ENCODE assay signal across 7 cellular contexts in genomic region chr2:74876081-74876886, GRCh38. TPM values are rescaled to one million over a fixed set of nuclear protein-coding genes. Genes with fewer than 3 reads are reported as not detected.
DNase-seq lines count a peak whose midpoint lies in the region; ATAC-seq, FAIRE-seq and TF ChIP-seq lines count a peak whose summit lies in the region.

No MANE protein-coding gene starts in this region.

- H3K27ac ChIP-seq in HEK293 (ENCODE audit: extremely low read depth, low read depth, low read length) (no peak overlapping the region), HepG2 (ENCODE audit: extremely low read length, insufficient read depth, low read length) (no peak overlapping the region)

- H3K9ac ChIP-seq in HepG2 (ENCODE audit: insufficient read depth, low read depth, low read length): no peak overlapping the region

- POLR2A ChIA-PET in HEK293 (lab: Yijun Ruan, JAX) (no interaction called here), HepG2 (lab: Yijun Ruan, JAX) (interaction anchor here (1.1 to 3.2 kb wide), 4 partner anchors 36 to 187 kb away, joined by 3 to 10 read pairs (median 4); partner anchors contain the start of gene HK2)

- DNase-seq in GDM1 (lab: John Stamatoyannopoulos, UW): peak; percentile 20
- DNase-seq in NCI-H2081 treated with DMSO at 0.1 percent for 48 hours (lab: John Stamatoyannopoulos, UW): peak; percentile 32
- peak; percentile 71 for DNase-seq in choroid plexus epithelial cell (ENCODE audit: low read depth)
- peak; percentile 61 for DNase-seq in HepG2 (ENCODE audit: low spot score)
- peak in 2 of 3 donors; percentile 17 to 20 for DNase-seq in stimulated activated CD4-positive, alpha-beta T cell treated with anti-CD3 and anti-CD28 coated beads, TNF-alpha, amount 100 ng/mL, for 1 hour (ENCODE audit: low read depth in 3 of 3, low spot score in 1 of 3)

- intact Hi-C loops in HepG2 (cut with micrococcal nuclease; ENCODE audit: unreplicated experiment): loop anchor here (1.0 kb wide), 4 partner anchors 40 to 186 kb away; no protein-coding TSS in a partner anchor

- no peak for TF ChIP-seq POLR2A in HepG2 (IDR thresholded peaks at IDR 0.05; ENCODE audit: insufficient read depth in 1 of 2, low read depth in 2 of 2, low read length in 2 of 2)

- BruUV-seq in HepG2 (replicated peaks; lab: Mats Ljungman, UMichigan): no TSS peak

- peaks cover 10% of the 10 kb centered on the region for H3K79me2 ChIP-seq in HepG2 (ENCODE audit: insufficient read depth, low read length)

- H3K4me1 ChIP-seq in HEK293 (ENCODE audit: control insufficient read depth, insufficient read depth, low read length) (no peaks in the 10 kb centered on the region), HepG2 (ENCODE audit: insufficient read depth, low read length) (no peaks in the 10 kb centered on the region)

- TF ChIP-seq CTCF in HEK293 (tag by site-specific recombination; IDR thresholded peaks at IDR 0.05) (peak; percentile 50; the same call in 1 of the 2 replicates), choroid plexus epithelial cell (conservative IDR thresholded peaks at IDR 0.05; ENCODE audit: low read depth, low read length) (peak; percentile 75), HepG2 (CRISPR knock-in tag; IDR thresholded peaks at IDR 0.05) (peak; percentile 75)

- WGBS in HepG2 (ENCODE audit: low lambda C conversion rate): 76% methylated on average over 13 of the region's 13 CpGs

- no peaks in the 10 kb centered on the region for H3K9me3 ChIP-seq in HEK293 (ENCODE audit: control insufficient read depth, insufficient read depth, low read depth, low read length)
- H3K9me3 ChIP-seq in HepG2 (ENCODE audit: low read length): no peaks in the 10 kb centered on the region

- TF ChIP-seq RAD21 in HepG2 (CRISPR knock-in tag; IDR thresholded peaks at IDR 0.05): peak; percentile 75

- H3K4me2 ChIP-seq in HepG2 (ENCODE audit: low read depth, low read length): no peak overlapping the region

- TF ChIP-seq EP300 in HepG2 (IDR thresholded peaks at IDR 0.05; ENCODE audit: low read depth in 2 of 2, low read length in 2 of 2) (no peak), HepG2 (CRISPR knock-in tag; IDR thresholded peaks at IDR 0.05; ENCODE audit: borderline replicate concordance) (no peak)

- in situ Hi-C loops in HepG2 (cut with HindIII; ENCODE audit: extremely low pct_ligation_motif_present, low pct_unique_long_range_greater_than_20kb): loop anchor here (5.0 to 10.0 kb wide), 2 partner anchors 159 to 181 kb away; no protein-coding TSS in a partner anchor

- no peak overlapping the region for H2AFZ ChIP-seq in HepG2 (ENCODE audit: low read length)

- peak; percentile 90 for FAIRE-seq in HepG2 (lab: Jason Lieb, UNC)

- H4K20me1 ChIP-seq in HepG2 (ENCODE audit: insufficient read depth, low read length): peaks cover 20% of the 10 kb centered on the region

- H3K36me3 ChIP-seq in HEK293 (ENCODE audit: control insufficient read depth in 2 of 2, insufficient read depth in 1 of 2, low read length in 2 of 2) (peaks cover 3 to 58% of the 10 kb centered on the region in 2 experiments; a peak in 2 of 3 replicates), HepG2 (replicated peaks in 1 of 2; ENCODE audit: control insufficient read depth in 1 of 2, insufficient read depth in 2 of 2, low read length in 2 of 2) (peaks cover 89 to 98% of the 10 kb centered on the region in 2 experiments)

- CTCF ChIA-PET in HEK293 (lab: Yijun Ruan, JAX): interaction anchor here (0.7 to 4.1 kb wide), 32 partner anchors 8 to 454 kb away, joined by 3 to 66 read pairs (median 4); partner anchors contain the start of genes HK2 and WDR54
- CTCF ChIA-PET in HepG2 (lab: Yijun Ruan, JAX; ENCODE audit: low intra/inter-chr PET ratio, low total read pairs): interaction anchor here (0.7 to 3.7 kb wide), 6 partner anchors 40 to 185 kb away, joined by 3 to 57 read pairs (median 9); no protein-coding TSS in a partner anchor

- peak; percentile 68 to 74 for ATAC-seq in activated CD4-positive, CD25-positive, alpha-beta regulatory T cell treated with anti-CD3 and anti-CD28 coated beads, Interleukin-2, amount 50 U/mL, for 24 hours
- ATAC-seq in HepG2: peak; percentile 71

- no peaks in the 10 kb centered on the region for H3K27me3 ChIP-seq in HepG2 (ENCODE audit: control insufficient read depth in 1 of 2, insufficient read depth in 2 of 2, low read length in 2 of 2)

- no peak overlapping the region for H3K4me3 ChIP-seq in HEK293 (ENCODE audit: low read depth, low read length)
- no peak overlapping the region for H3K4me3 ChIP-seq in choroid plexus epithelial cell (ENCODE audit: low read depth, low read length)
- no peak overlapping the region for H3K4me3 ChIP-seq in HepG2 (replicated peaks in 1 of 3; ENCODE audit: insufficient read depth in 1 of 3, low read depth in 2 of 3, low read length in 3 of 3)

TF ChIP-seq in HEK293, 187 proteins besides CTCF, POLR2A, EP300 and RAD21:
- TF ChIP-seq ZNF654 (tag by site-specific recombination; IDR thresholded peaks at IDR 0.05; ENCODE audit: low read depth): peak; percentile 87
- no peak for TF ChIP-seq ZNF521 (tag by site-specific recombination; IDR thresholded peaks at IDR 0.05)
- TF ChIP-seq ZNF664 (tag by site-specific recombination; IDR thresholded peaks at IDR 0.05): no peak

TF ChIP-seq in HepG2, 621 proteins besides CTCF, POLR2A, EP300 and RAD21 (continues in another document):
- TF ChIP-seq ZNF432 (CRISPR knock-in tag; IDR thresholded peaks at IDR 0.05; ENCODE audit: borderline replicate concordance) (no peak), PRMT3 (CRISPR knock-in tag; IDR thresholded peaks at IDR 0.05; ENCODE audit: borderline replicate concordance, low read depth) (no peak), ZNF431 (CRISPR knock-in tag; IDR thresholded peaks at IDR 0.05; ENCODE audit: borderline replicate concordance, low read depth) (no peak), MAFG (CRISPR knock-in tag; IDR thresholded peaks at IDR 0.05) (no peak), ZNF451 (CRISPR knock-in tag; IDR thresholded peaks at IDR 0.05) (no peak)
- TF ChIP-seq, protein P1, sequence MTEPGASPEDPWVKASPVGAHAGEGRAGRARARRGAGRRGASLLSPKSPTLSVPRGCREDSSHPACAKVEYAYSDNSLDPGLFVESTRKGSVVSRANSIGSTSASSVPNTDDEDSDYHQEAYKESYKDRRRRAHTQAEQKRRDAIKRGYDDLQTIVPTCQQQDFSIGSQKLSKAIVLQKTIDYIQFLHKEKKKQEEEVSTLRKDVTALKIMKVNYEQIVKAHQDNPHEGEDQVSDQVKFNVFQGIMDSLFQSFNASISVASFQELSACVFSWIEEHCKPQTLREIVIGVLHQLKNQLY (CRISPR knock-in tag; IDR thresholded peaks at IDR 0.05): no peak
- TF ChIP-seq, protein P2, sequence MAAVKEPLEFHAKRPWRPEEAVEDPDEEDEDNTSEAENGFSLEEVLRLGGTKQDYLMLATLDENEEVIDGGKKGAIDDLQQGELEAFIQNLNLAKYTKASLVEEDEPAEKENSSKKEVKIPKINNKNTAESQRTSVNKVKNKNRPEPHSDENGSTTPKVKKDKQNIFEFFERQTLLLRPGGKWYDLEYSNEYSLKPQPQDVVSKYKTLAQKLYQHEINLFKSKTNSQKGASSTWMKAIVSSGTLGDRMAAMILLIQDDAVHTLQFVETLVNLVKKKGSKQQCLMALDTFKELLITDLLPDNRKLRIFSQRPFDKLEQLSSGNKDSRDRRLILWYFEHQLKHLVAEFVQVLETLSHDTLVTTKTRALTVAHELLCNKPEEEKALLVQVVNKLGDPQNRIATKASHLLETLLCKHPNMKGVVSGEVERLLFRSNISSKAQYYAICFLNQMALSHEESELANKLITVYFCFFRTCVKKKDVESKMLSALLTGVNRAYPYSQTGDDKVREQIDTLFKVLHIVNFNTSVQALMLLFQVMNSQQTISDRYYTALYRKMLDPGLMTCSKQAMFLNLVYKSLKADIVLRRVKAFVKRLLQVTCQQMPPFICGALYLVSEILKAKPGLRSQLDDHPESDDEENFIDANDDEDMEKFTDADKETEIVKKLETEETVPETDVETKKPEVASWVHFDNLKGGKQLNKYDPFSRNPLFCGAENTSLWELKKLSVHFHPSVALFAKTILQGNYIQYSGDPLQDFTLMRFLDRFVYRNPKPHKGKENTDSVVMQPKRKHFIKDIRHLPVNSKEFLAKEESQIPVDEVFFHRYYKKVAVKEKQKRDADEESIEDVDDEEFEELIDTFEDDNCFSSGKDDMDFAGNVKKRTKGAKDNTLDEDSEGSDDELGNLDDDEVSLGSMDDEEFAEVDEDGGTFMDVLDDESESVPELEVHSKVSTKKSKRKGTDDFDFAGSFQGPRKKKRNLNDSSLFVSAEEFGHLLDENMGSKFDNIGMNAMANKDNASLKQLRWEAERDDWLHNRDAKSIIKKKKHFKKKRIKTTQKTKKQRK (IDR thresholded peaks at IDR 0.05; ENCODE audit: low read length): no peak

RNA-seq across cellular contexts. Expression of gene HK2, which starts 42.4 kb away (rescaled TPM):
- 13.2 and 24.4 TPM in 2 replicates for total RNA-seq in HepG2 (2016; rRNA removed; fragmentation: Illumina TruSeq; extraction: Trizol)
- total RNA-seq in HepG2 (2016; cell fraction: cytosol; rRNA removed; fragmentation: Illumina TruSeq; extraction: Trizol; ENCODE audit: low read depth): 1.4 and 1.6 TPM in 2 replicates
- 13.6 and 21.9 TPM in 2 replicates for total RNA-seq in HepG2 (2016; cell fraction: insoluble cytoplasmic fraction; rRNA removed; fragmentation: Illumina TruSeq; extraction: Trizol)
- 8.5 and 9.3 TPM in 2 replicates for total RNA-seq in HepG2 (2016; cell fraction: membrane; rRNA removed; fragmentation: Illumina TruSeq; extraction: Trizol)
- total RNA-seq in HepG2 (2016; cell fraction: nucleus; rRNA removed; fragmentation: Illumina TruSeq; extraction: Trizol): 20.3 and 20.8 TPM in 2 replicates
- polyA plus RNA-seq in HepG2 (2011; rRNA removed): 97.0 and 101 TPM in 2 replicates
- 69.4 and 70.4 TPM in 2 replicates for polyA plus RNA-seq in HepG2 (2011; cell fraction: cytosol; rRNA removed)
- 105 and 144 TPM in 2 replicates for polyA plus RNA-seq in HepG2 (2011; cell fraction: nucleus; rRNA removed)
- 78.0 and 124 TPM in 2 replicates for polyA plus RNA-seq in HepG2 (2012)
- polyA plus RNA-seq in HepG2 (2016; cell fraction: cytosol; fragmentation: Illumina TruSeq; extraction: Trizol; ENCODE audit: low read depth): 0.93 and 0.99 TPM in 2 replicates
- 23.2 and 27.3 TPM in 2 replicates for polyA plus RNA-seq in HepG2 (2016; cell fraction: insoluble cytoplasmic fraction; fragmentation: Illumina TruSeq; extraction: Trizol; ENCODE audit: low read depth)
- 2.8 and 3.5 TPM in 2 replicates for polyA plus RNA-seq in HepG2 (2016; cell fraction: membrane; fragmentation: Illumina TruSeq; extraction: Trizol; ENCODE audit: low read depth)
- 30.1 and 30.3 TPM in 2 replicates for polyA plus RNA-seq in HepG2 (2016; cell fraction: nucleus; fragmentation: Illumina TruSeq; extraction: Trizol; ENCODE audit: insufficient read depth, low read depth)
- 69.1 and 358 TPM in 2 replicates for polyA minus RNA-seq in HepG2 (2011; rRNA and poly(A)+ RNA removed; ENCODE audit: low replicate concordance)
- 176 and 190 TPM in 2 replicates for polyA minus RNA-seq in HepG2 (2011; cell fraction: cytosol; rRNA and poly(A)+ RNA removed)
- polyA minus RNA-seq in HepG2 (2011; cell fraction: nucleus; rRNA and poly(A)+ RNA removed): 176 and 200 TPM in 2 replicates

Comparison
In these comparisons a context has a peak if more than half of its experiments do, and no peak if none do; other contexts are left out.
1. DNase-seq: peak in every context shown above with its lines; median percentile 71 in choroid plexus epithelial cell; 61 in HepG2; 32 in NCI-H2081 treated with DMSO at 0.1 percent for 48 hours; 20 in GDM1; 18 in stimulated activated CD4-positive, alpha-beta T cell treated with anti-CD3 and anti-CD28 coated beads, TNF-alpha, amount 100 ng/mL, for 1 hour.